In the genomic region with DNA sequence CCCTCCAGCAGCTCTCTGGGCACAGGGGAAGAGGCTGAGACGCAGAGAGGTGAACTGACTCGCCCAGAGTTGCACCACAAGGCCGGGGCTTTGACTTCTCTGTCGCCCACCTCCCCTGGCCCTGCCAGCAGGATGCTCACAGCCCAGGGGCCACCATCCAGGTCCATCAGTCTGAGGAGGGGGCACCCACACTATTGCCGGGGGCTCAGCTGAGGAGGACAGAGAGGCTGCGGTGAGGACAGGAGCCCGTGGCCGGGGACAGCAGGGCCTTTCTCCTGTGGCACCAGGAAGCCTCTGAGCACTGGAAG, we compare ENCODE assay signal across 9 cellular contexts. TPM values are rescaled to one million over a fixed set of nuclear protein-coding genes. Genes with fewer than 3 reads are reported as not detected.
A peak's percentile ranks its signal among the peaks of the same experiment; 100 is the strongest.
DNase-seq lines count a peak whose midpoint lies in the region; ATAC-seq and TF ChIP-seq lines count a peak whose summit lies in the region.
"Had no signal": no experiment of that assay in that cellular context is flagged by ENCODE, and none has a peak within 500 bp of the region (broad histone marks: within the 10 kb centered on the region; RNA-seq: fewer than 3 reads in every experiment).

No MANE protein-coding gene starts in this region.

- H3K36me3 ChIP-seq in right lobe of liver = peaks cover 0 to 19% (median 8%) of the 10 kb centered on the region in 4 donors

- no peaks in the 10 kb centered on the region for H3K9me3 Mint-ChIP-seq in activated naive CD4-positive, alpha-beta T cell treated with anti-CD3 and anti-CD28 coated beads, Interleukin-2, amount 50 U/mL, for 72 hours

- H3K27me3 ChIP-seq in right lobe of liver = no peaks in the 10 kb centered on the region

- DNase-seq in activated T-cell treated with anti-CD3 and anti-CD28 coated beads for 48 hours (ENCODE audit: low read depth) = peak; percentile 29
- DNase-seq in activated T-cell treated with anti-CD3 and anti-CD28 coated beads, Interleukin-2, amount 50 U/mL, for 48 hours = no peak
- DNase-seq in activated naive CD4-positive, alpha-beta T cell treated with anti-CD3 and anti-CD28 coated beads, Interleukin-2, amount 50 U/mL, for 72 hours (ENCODE audit: low spot score in 2 of 2) = no peak
- DNase-seq in right lobe of liver = no peak
- DNase-seq in substantia nigra (lab: John Stamatoyannopoulos, UW) = no peak
- no peak for DNase-seq in ecto neural progenitor cell (ENCODE audit: low spot score)
- no peak for DNase-seq in activated gamma-delta T cell treated with Interleukin-2 at 50 U/mL for 16 hours
- no peak for DNase-seq in GF-D8 (lab: John Stamatoyannopoulos, UW)
- DNase-seq: Karpas-422 had no signal

- H3K9me3 ChIP-seq in right lobe of liver = no peaks in the 10 kb centered on the region

- TF ChIP-seq CTCF in right lobe of liver (IDR thresholded peaks at IDR 0.05) = no peak

- intact Hi-C loops in right lobe of liver (cut with DNase I) = no loop called here

- peaks cover 0 to 12% (median 0%) of the 10 kb centered on the region in 4 donors for H3K4me1 ChIP-seq in right lobe of liver

- TF ChIP-seq POLR2A in right lobe of liver (IDR thresholded peaks at IDR 0.05) = no peak

- peak overlapping the region in 2 of 3 donors; percentile 36 to 84 for H3K27ac ChIP-seq in right lobe of liver
- peak overlapping the region; percentile 60 for H3K27ac ChIP-seq in substantia nigra (ENCODE audit: low read depth, low read length, poor library complexity, severe bottlenecking)

- peaks cover 21 to 35% of the 10 kb centered on the region in 2 donors for H3K36me3 Mint-ChIP-seq in activated naive CD4-positive, alpha-beta T cell treated with anti-CD3 and anti-CD28 coated beads, Interleukin-2, amount 50 U/mL, for 72 hours

- no peak for ATAC-seq in activated naive CD4-positive, alpha-beta T cell treated with anti-CD3 and anti-CD28 coated beads, Interleukin-2, amount 50 U/mL, for 72 hours
- ATAC-seq in right lobe of liver = no peak

- peak overlapping the region; percentile 98 to 99 for H3K27ac Mint-ChIP-seq in activated naive CD4-positive, alpha-beta T cell treated with anti-CD3 and anti-CD28 coated beads, Interleukin-2, amount 50 U/mL, for 72 hours

- H3K4me3 ChIP-seq in right lobe of liver = no peak overlapping the region

- 91% methylated on average over 4 of the region's 8 CpGs for WGBS in right lobe of liver (ENCODE audit: insufficient coverage, low coverage, low lambda C conversion rate, missing lambda C conversion rate)

RNA-seq across cellular contexts. Expression of gene KDM8, which starts 32.6 kb away (rescaled TPM):
- total RNA-seq in activated naive CD4-positive, alpha-beta T cell treated with anti-CD3 and anti-CD28 coated beads, Interleukin-2, amount 50 U/mL, for 72 hours = 10 to 100 TPM in 1 of 2 donors, 1 to 10 TPM in 1; 9.2 to 10.8 TPM
- 100 to 1,000 TPM in 1 of 6 experiments, 10 to 100 TPM in 5; 11.2 to 153 (median 66.7) TPM for total RNA-seq in right lobe of liver

RNA-seq across cellular contexts. Expression of gene NSMCE1, which starts 32.7 kb away (rescaled TPM):
- total RNA-seq in activated naive CD4-positive, alpha-beta T cell treated with anti-CD3 and anti-CD28 coated beads, Interleukin-2, amount 50 U/mL, for 72 hours = 100 to 1,000 TPM; 106 to 132 TPM
- 10 to 100 TPM; 23.7 to 42.3 (median 33.1) TPM for total RNA-seq in right lobe of liver
